ENCODE assay signal across 21 cellular contexts in the genomic region with DNA sequence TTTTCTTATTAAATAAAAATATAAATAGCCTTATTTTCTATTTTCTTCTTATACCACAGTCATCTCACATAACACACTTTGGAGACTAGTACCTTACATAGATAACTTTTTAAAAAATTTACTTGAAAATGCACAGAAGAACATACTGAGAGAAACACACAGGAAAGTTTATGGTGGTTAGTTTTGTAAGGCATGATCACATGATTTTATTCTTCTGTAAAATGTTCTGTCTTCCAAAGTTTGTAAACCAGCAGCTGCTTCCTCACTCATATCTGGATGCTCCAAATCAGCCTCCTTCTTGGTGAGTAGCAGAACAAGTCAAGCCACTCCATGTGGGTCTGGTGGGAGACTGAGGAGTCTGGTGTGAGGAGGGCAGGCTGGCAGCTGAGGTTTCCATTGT.
A peak's percentile ranks its signal among the peaks of the same experiment; 100 is the strongest.
DNase-seq lines count a peak whose midpoint lies in the region; ATAC-seq, FAIRE-seq and TF ChIP-seq lines count a peak whose summit lies in the region.
"Had no signal": no experiment of that assay in that cellular context is flagged by ENCODE, and none has a peak within 500 bp of the region (broad histone marks: within the 10 kb centered on the region; RNA-seq: fewer than 3 reads in every experiment).

No MANE protein-coding gene starts in this region.

- peak overlapping the region in 2 of 11 experiments; percentile 44 to 60; a peak in 1 of 22 replicates for H3K9ac ChIP-seq in BLaER1 treated with 17β-estradiol and CSF1 and Interleukin-3, amounts not matched to agents 10 nM and 100 nM
- H3K9ac ChIP-seq in HUES64 (ENCODE audit: low read depth, low read length) = no peak overlapping the region
- no peak overlapping the region for H3K9ac ChIP-seq in GM12878 (ENCODE audit: control insufficient read depth, insufficient read depth, low read length)

- no peak for FAIRE-seq in GM12878 (lab: Jason Lieb, UNC)
- FAIRE-seq: D721Med, H54 had no signal

- SMC1A ChIA-PET in GM12878 (lab: Charles Lee; ENCODE audit: uncharacterized antibody, unreplicated experiment) = interaction anchor here (1.6 kb wide), 1 partner anchor 13 kb away, joined by 3 read pairs; no protein-coding TSS in a partner anchor

- peaks cover 10% of the 10 kb centered on the region for H3K27me3 Mint-ChIP-seq in nephron progenitor cell (ENCODE audit: low read depth, poor library complexity)

- no peaks in the 10 kb centered on the region for H3K27me3 ChIP-seq in BLaER1 treated with 17β-estradiol and CSF1 and Interleukin-3, amounts not matched to agents 10 nM and 100 nM
- H3K27me3 ChIP-seq in HUES64 (ENCODE audit: insufficient read depth, low read length) (no peaks in the 10 kb centered on the region), GM12878 (replicated peaks in 1 of 2; ENCODE audit: control insufficient read depth in 2 of 2, insufficient read depth in 2 of 2, low read length in 1 of 2) (no peaks in the 10 kb centered on the region; a peak in 2 of 4 replicates)
- H3K27me3 ChIP-seq: MG63, Peyer's patch had no signal

- ATAC-seq in GM12878 = no peak
- ATAC-seq in GM21423 (IDR thresholded peaks at IDR 0.05; ENCODE audit: unreplicated experiment) = no peak

- no peak for TF ChIP-seq RAD21 in GM12878 (IDR thresholded peaks at IDR 0.05; ENCODE audit: insufficient read depth, low read depth, low read length)

- TF ChIP-seq POLR2A in GM12878 (IDR thresholded peaks at IDR 0.05; ENCODE audit: low read depth, low read length) = no peak

- intact Hi-C loops in GM12878 (cut with micrococcal nuclease; ENCODE audit: unreplicated experiment) = no loop called here
- intact Hi-C loops in posterior cingulate gyrus (cut with DNase I) = no loop called here

- H3K4me1 ChIP-seq in BLaER1 treated with 17β-estradiol and CSF1 and Interleukin-3, amounts not matched to agents 10 nM and 100 nM = peaks cover 0 to 23% (median 8%) of the 10 kb centered on the region in 10 experiments; a peak in 13 of 20 replicates
- peaks cover 19% of the 10 kb centered on the region for H3K4me1 ChIP-seq in HUES64 (ENCODE audit: insufficient read depth, low read length)
- H3K4me1 ChIP-seq in GM12878 (ENCODE audit: control insufficient read depth, insufficient read depth, low read length) = no peaks in the 10 kb centered on the region
- H3K4me1 ChIP-seq: Peyer's patch had no signal

- H2AFZ ChIP-seq in GM12878 (ENCODE audit: control insufficient read depth, low read depth, low read length) = no peak overlapping the region

- H3K4me1 Mint-ChIP-seq in nephron progenitor cell = peaks cover 8% of the 10 kb centered on the region

- DNase-seq in GM12878 (ENCODE audit: low read depth, low spot score) (no peak), nephron progenitor cell (no peak), mesenteric fat pad (ENCODE audit: low spot score) (no peak), posterior cingulate gyrus (no peak)
- DNase-seq: CD4-positive, alpha-beta T cell; DMS53; MG63; NCI-H1105 treated with DMSO at 0.1 percent for 48 hours; NCI-H146; NCI-H1930; NCI-H2107; NCI-H524; NCI-H774; NK-92 treated with Interleukin-12 subunit alpha and Interleukin-12 subunit beta, amount 100 ng/mL, for 24 hours; Peyer's patch; SHP77 treated with DMSO at 0.1 percent for 48 hours had no signal

- H4K20me1 ChIP-seq in BLaER1 treated with 17β-estradiol and CSF1 and Interleukin-3, amounts not matched to agents 10 nM and 100 nM = no peaks in the 10 kb centered on the region
- no peaks in the 10 kb centered on the region for H4K20me1 ChIP-seq in GM12878 (ENCODE audit: control insufficient read depth, insufficient read depth)

- RAD21 ChIA-PET in GM12878 (lab: Charles Lee; ENCODE audit: unreplicated experiment) = interaction anchor here (1.1 kb wide), 1 partner anchor 17 kb away, joined by 3 read pairs; no protein-coding TSS in a partner anchor

- no peak overlapping the region for H3K4me3 ChIP-seq in BLaER1 treated with 17β-estradiol and CSF1 and Interleukin-3, amounts not matched to agents 10 nM and 100 nM
- no peak overlapping the region for H3K4me3 ChIP-seq in HUES64 (ENCODE audit: low read length)
- H3K4me3 ChIP-seq in GM12878 = no peak overlapping the region
- H3K4me3 ChIP-seq: MG63, Peyer's patch had no signal

- TF ChIP-seq CTCF in GM12878 (IDR thresholded peaks at IDR 0.05 in 2 of 3, conservative IDR thresholded peaks at IDR 0.05 in 1 of 3; ENCODE audit: control insufficient read depth in 2 of 3, extremely low read depth in 1 of 3, insufficient read depth in 1 of 3, low read depth in 3 of 3, low read length in 3 of 3) (no peak), nephron progenitor cell (IDR thresholded peaks at IDR 0.05) (no peak)

- no peak for TF ChIP-seq EP300 in GM12878 (IDR thresholded peaks at IDR 0.05; ENCODE audit: borderline replicate concordance in 1 of 2, control insufficient read depth in 1 of 2, low read depth in 2 of 2, low read length in 2 of 2)

- peak overlapping the region in 2 of 11 experiments; percentile 33 to 60; a peak in 3 of 22 replicates for H3K27ac ChIP-seq in BLaER1 treated with 17β-estradiol and CSF1 and Interleukin-3, amounts not matched to agents 10 nM and 100 nM
- 0 out of 2 replicates have a peak overlapping the region, but pooled peaks have one; percentile 2 for H3K27ac ChIP-seq in HUES64 (ENCODE audit: low read depth, low read length)
- H3K27ac ChIP-seq in GM12878 (ENCODE audit: control insufficient read depth, insufficient read depth) = no peak overlapping the region
- H3K27ac ChIP-seq: Peyer's patch had no signal

- peaks cover 5% of the 10 kb centered on the region for H3K9me3 Mint-ChIP-seq in nephron progenitor cell
- H3K9me3 Mint-ChIP-seq: CD4-positive, alpha-beta T cell had no signal

- no TSS peak for BruUV-seq in GM12878 (replicated peaks; lab: Mats Ljungman, UMichigan)

- peak overlapping the region in 7 of 11 experiments; percentile 1 to 71 (median 31); a peak in 11 of 22 replicates for H3K4me2 ChIP-seq in BLaER1 treated with 17β-estradiol and CSF1 and Interleukin-3, amounts not matched to agents 10 nM and 100 nM
- no peak overlapping the region for H3K4me2 ChIP-seq in GM12878 (ENCODE audit: control insufficient read depth, insufficient read depth)

- H3K4me3 Mint-ChIP-seq in nephron progenitor cell = no peak overlapping the region
- H3K4me3 Mint-ChIP-seq: CD4-positive, alpha-beta T cell had no signal

- peaks cover 0 to 1% (median 0%) of the 10 kb centered on the region in 11 experiments; a peak in 2 of 22 replicates for H3K9me3 ChIP-seq in BLaER1 treated with 17β-estradiol and CSF1 and Interleukin-3, amounts not matched to agents 10 nM and 100 nM (replicated peaks in 1 of 11)
- H3K9me3 ChIP-seq in HUES64 (ENCODE audit: insufficient read depth, low read depth, low read length) (peaks cover under 1% of the 10 kb centered on the region; the same call in 1 of the 2 replicates), GM12878 (replicated peaks; ENCODE audit: control insufficient read depth, insufficient read depth, low read length) (no peaks in the 10 kb centered on the region)
- H3K9me3 ChIP-seq: MG63, Peyer's patch had no signal

- H3K79me2 ChIP-seq in GM12878 (ENCODE audit: control insufficient read depth, insufficient read depth, low read length) = no peaks in the 10 kb centered on the region

- H3K27ac Mint-ChIP-seq in nephron progenitor cell = peak overlapping the region; percentile 67
- H3K27ac Mint-ChIP-seq: CD4-positive, alpha-beta T cell had no signal

- no peaks in the 10 kb centered on the region for H3K36me3 ChIP-seq in BLaER1 treated with 17β-estradiol and CSF1 and Interleukin-3, amounts not matched to agents 10 nM and 100 nM
- H3K36me3 ChIP-seq in HUES64 (ENCODE audit: insufficient read depth, low read length) = no peaks in the 10 kb centered on the region
- H3K36me3 ChIP-seq in GM12878 (ENCODE audit: control insufficient read depth in 2 of 2, insufficient read depth in 2 of 2, low read length in 1 of 2) = no peaks in the 10 kb centered on the region
- H3K36me3 ChIP-seq: MG63, Peyer's patch had no signal

- H3K36me3 Mint-ChIP-seq in nephron progenitor cell (ENCODE audit: low read depth) = no peaks in the 10 kb centered on the region

- in situ Hi-C loops in GM12878 (cut with MboI) = no loop called here

- CTCF ChIA-PET in GM12878 (lab: Yijun Ruan, JAX) = interaction anchor here (0.6 kb wide), 1 partner anchor 88 kb away, joined by 3 read pairs; no protein-coding TSS in a partner anchor

- POLR2A ChIA-PET in GM12878 (lab: Charles Lee) = no interaction called here

TF ChIP-seq in GM12878, 131 proteins besides CTCF, POLR2A, EP300 and RAD21:
- TF ChIP-seq, protein P1, sequence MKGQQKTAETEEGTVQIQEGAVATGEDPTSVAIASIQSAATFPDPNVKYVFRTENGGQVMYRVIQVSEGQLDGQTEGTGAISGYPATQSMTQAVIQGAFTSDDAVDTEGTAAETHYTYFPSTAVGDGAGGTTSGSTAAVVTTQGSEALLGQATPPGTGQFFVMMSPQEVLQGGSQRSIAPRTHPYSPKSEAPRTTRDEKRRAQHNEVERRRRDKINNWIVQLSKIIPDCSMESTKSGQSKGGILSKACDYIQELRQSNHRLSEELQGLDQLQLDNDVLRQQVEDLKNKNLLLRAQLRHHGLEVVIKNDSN (IDR thresholded peaks at IDR 0.05; ENCODE audit: borderline replicate concordance, extremely low read length, insufficient read depth, low read depth, low read length) = no peak
- TF ChIP-seq, protein P2, sequence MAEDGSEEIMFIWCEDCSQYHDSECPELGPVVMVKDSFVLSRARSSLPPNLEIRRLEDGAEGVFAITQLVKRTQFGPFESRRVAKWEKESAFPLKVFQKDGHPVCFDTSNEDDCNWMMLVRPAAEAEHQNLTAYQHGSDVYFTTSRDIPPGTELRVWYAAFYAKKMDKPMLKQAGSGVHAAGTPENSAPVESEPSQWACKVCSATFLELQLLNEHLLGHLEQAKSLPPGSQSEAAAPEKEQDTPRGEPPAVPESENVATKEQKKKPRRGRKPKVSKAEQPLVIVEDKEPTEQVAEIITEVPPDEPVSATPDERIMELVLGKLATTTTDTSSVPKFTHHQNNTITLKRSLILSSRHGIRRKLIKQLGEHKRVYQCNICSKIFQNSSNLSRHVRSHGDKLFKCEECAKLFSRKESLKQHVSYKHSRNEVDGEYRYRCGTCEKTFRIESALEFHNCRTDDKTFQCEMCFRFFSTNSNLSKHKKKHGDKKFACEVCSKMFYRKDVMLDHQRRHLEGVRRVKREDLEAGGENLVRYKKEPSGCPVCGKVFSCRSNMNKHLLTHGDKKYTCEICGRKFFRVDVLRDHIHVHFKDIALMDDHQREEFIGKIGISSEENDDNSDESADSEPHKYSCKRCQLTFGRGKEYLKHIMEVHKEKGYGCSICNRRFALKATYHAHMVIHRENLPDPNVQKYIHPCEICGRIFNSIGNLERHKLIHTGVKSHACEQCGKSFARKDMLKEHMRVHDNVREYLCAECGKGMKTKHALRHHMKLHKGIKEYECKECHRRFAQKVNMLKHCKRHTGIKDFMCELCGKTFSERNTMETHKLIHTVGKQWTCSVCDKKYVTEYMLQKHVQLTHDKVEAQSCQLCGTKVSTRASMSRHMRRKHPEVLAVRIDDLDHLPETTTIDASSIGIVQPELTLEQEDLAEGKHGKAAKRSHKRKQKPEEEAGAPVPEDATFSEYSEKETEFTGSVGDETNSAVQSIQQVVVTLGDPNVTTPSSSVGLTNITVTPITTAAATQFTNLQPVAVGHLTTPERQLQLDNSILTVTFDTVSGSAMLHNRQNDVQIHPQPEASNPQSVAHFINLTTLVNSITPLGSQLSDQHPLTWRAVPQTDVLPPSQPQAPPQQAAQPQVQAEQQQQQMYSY (CRISPR knock-in tag; IDR thresholded peaks at IDR 0.05) = no peak
- TF ChIP-seq YBX1 (IDR thresholded peaks at IDR 0.05) (no peak), RAD51 (IDR thresholded peaks at IDR 0.05) (peak; percentile 83)
